In genomic region chr5:142316681-142317080, GRCh38 we compare ENCODE assay signal across 16 cellular contexts. TPM values are rescaled to one million over a fixed set of nuclear protein-coding genes. Genes with fewer than 3 reads are reported as not detected.
A peak's percentile ranks its signal among the peaks of the same experiment; 100 is the strongest.
DNase-seq lines count a peak whose midpoint lies in the region; TF ChIP-seq lines count a peak whose summit lies in the region.
"Had no signal": no experiment of that assay in that cellular context is flagged by ENCODE, and none has a peak within 500 bp of the region (broad histone marks: within the 10 kb centered on the region; RNA-seq: fewer than 3 reads in every experiment).

No MANE protein-coding gene starts in this region.

- no peak for TF ChIP-seq POLR2A in breast epithelium (IDR thresholded peaks at IDR 0.05)

- CTCF ChIA-PET in Calu3 (lab: Charles Lee), result no interaction called here

- no peak for DNase-seq in HFFc6
- DNase-seq in breast epithelium (ENCODE audit: low spot score in 2 of 2), result no peak
- DNase-seq in neural crest cell (ENCODE audit: low read depth, low spot score), result no peak
- DNase-seq in Calu3, result no peak
- no peak for DNase-seq in HPDE6-E6E7 (ENCODE audit: extremely low spot score)
- no peak for DNase-seq in LoVo (ENCODE audit: low spot score)
- no peak for DNase-seq in DMS114 treated with DMSO at 0.1 percent for 48 hours (lab: John Stamatoyannopoulos, UW; ENCODE audit: unreplicated experiment)
- DNase-seq: activated CD4-positive, alpha-beta T cell treated with anti-CD3 and anti-CD28 coated beads, Interleukin-2, amount 50 U/mL, for 1 hour; activated naive CD4-positive, alpha-beta T cell treated with Interleukin-2 at 50 U/mL for 16 hours; gastrocnemius medialis; PC-3; sigmoid colon; stimulated activated CD4-positive, alpha-beta T cell treated with anti-CD3 and anti-CD28 coated beads, Interleukin-4, amount 100 ng/mL, for 4 hours had no signal

- H3K9ac ChIP-seq in BLaER1, result peak overlapping the region; percentile 86; the same call in 1 of the 2 replicates

- TF ChIP-seq CTCF in HFFc6 (IDR thresholded peaks at IDR 0.05) (no peak), breast epithelium (IDR thresholded peaks at IDR 0.05) (no peak), neural crest cell (conservative IDR thresholded peaks at IDR 0.05) (no peak), Calu3 (IDR thresholded peaks at IDR 0.05; ENCODE audit: unreplicated experiment) (no peak)

- H3K36me3 ChIP-seq in BLaER1 (peaks cover 8% of the 10 kb centered on the region; the same call in 1 of the 2 replicates), breast epithelium (no peaks in the 10 kb centered on the region)
- H3K36me3 ChIP-seq: cardiac muscle cell, gastrocnemius medialis, sigmoid colon had no signal

- H3K4me2 ChIP-seq in BLaER1, result peak overlapping the region; percentile 94

- intact Hi-C loops in breast epithelium (cut with DNase I; ENCODE audit: low total_unique reads), result no loop called here
- intact Hi-C loops in Calu3 (cut with micrococcal nuclease; ENCODE audit: unreplicated experiment), result no loop called here

- no peaks in the 10 kb centered on the region for H3K9me3 Mint-ChIP-seq in HFFc6
- no peaks in the 10 kb centered on the region for H3K9me3 Mint-ChIP-seq in neural crest cell
- no peaks in the 10 kb centered on the region for H3K9me3 Mint-ChIP-seq in Calu3 (ENCODE audit: low read depth, unreplicated experiment)
- H3K9me3 Mint-ChIP-seq: naive thymus-derived CD4-positive, alpha-beta T cell had no signal

- H3K4me1 Mint-ChIP-seq in HFFc6 (ENCODE audit: low read depth) (peaks cover 91% of the 10 kb centered on the region), neural crest cell (peaks cover 94% of the 10 kb centered on the region), Calu3 (ENCODE audit: low read depth, unreplicated experiment) (peaks cover 19% of the 10 kb centered on the region)

- H3K4me3 ChIP-seq in BLaER1 (peak overlapping the region; percentile 51), breast epithelium (no peak overlapping the region)
- H3K4me3 ChIP-seq: cardiac muscle cell, gastrocnemius medialis, sigmoid colon had no signal

- H3K27me3 Mint-ChIP-seq in HFFc6 (ENCODE audit: insufficient read depth) (peaks cover 2% of the 10 kb centered on the region), neural crest cell (ENCODE audit: low read depth) (no peaks in the 10 kb centered on the region), Calu3 (ENCODE audit: unreplicated experiment) (no peaks in the 10 kb centered on the region)

- BruUV-seq in Calu3 (replicated peaks; lab: Mats Ljungman, UMichigan), result no TSS peak

- peak overlapping the region; percentile 94 for H3K27ac ChIP-seq in BLaER1
- H3K27ac ChIP-seq in breast epithelium, result peak overlapping the region; percentile 25 to 58

- H3K9me3 ChIP-seq in BLaER1 (no peaks in the 10 kb centered on the region), breast epithelium (no peaks in the 10 kb centered on the region)
- H3K9me3 ChIP-seq: gastrocnemius medialis, sigmoid colon had no signal

- no peaks in the 10 kb centered on the region for H4K20me1 ChIP-seq in BLaER1

- peak overlapping the region; percentile 54 for H3K4me3 Mint-ChIP-seq in HFFc6
- H3K4me3 Mint-ChIP-seq in neural crest cell, result peak overlapping the region; percentile 76
- no peak overlapping the region for H3K4me3 Mint-ChIP-seq in Calu3 (ENCODE audit: low read depth, unreplicated experiment)

- H3K4me1 ChIP-seq in BLaER1, result peaks cover 100% of the 10 kb centered on the region
- H3K4me1 ChIP-seq in breast epithelium, result peaks cover 0 to 17% of the 10 kb centered on the region in 2 donors

- peak overlapping the region; percentile 80 for H3K27ac Mint-ChIP-seq in HFFc6
- H3K27ac Mint-ChIP-seq in neural crest cell (ENCODE audit: unreplicated experiment), result no peak overlapping the region
- no peak overlapping the region for H3K27ac Mint-ChIP-seq in Calu3 (ENCODE audit: unreplicated experiment)

- H3K36me3 Mint-ChIP-seq in HFFc6 (ENCODE audit: low read depth) (peaks cover 48% of the 10 kb centered on the region), neural crest cell (ENCODE audit: low read depth) (peaks cover 11% of the 10 kb centered on the region), Calu3 (ENCODE audit: insufficient read depth, unreplicated experiment) (peaks cover 33% of the 10 kb centered on the region)
- H3K36me3 Mint-ChIP-seq: naive thymus-derived CD4-positive, alpha-beta T cell had no signal

- no peaks in the 10 kb centered on the region for H3K27me3 ChIP-seq in BLaER1
- H3K27me3 ChIP-seq in breast epithelium, result no peaks in the 10 kb centered on the region
- H3K27me3 ChIP-seq: cardiac muscle cell, sigmoid colon had no signal

RNA-seq across cellular contexts. Expression of gene SPRY4, which starts 8.1 kb away (rescaled TPM):
- total RNA-seq in HFFc6 (2021; fragmentation: NEBNext Ultra II Directional; extraction: Animal tissue kit (Norgen Biotek cat#: 25700)), result 10 to 100 TPM; 26.1 to 28.9 (median 27.8) TPM
- total RNA-seq in breast epithelium (10 to 100 TPM; 13.0 to 18.0 (median 14.5) TPM), neural crest cell (42.1 and 44.2 TPM in 2 replicates), Calu3 (2022) (23.6 and 29.4 TPM in 2 replicates)
